In the genomic region with DNA sequence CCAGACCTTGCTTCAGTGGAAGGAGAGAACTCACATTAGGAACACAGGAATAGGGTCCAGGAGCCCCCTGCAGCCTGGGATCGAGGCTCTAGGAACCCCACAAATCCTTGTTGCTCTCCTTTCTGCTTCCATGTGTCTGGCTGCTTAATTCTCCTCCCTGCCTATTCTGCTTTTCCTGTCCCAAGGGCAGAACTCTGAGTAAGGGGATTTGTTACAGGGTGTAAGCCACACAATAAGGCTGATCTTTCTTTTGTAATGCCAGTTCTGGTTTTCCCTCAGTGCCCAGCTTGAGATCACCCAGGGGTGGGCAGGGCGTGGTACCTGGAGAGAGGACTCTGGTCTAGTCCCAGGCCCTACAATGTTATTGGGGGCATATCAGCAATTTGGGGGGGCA, we compare ENCODE assay signal across 22 cellular contexts.
DNase-seq lines count a peak whose midpoint lies in the region; ATAC-seq and TF ChIP-seq lines count a peak whose summit lies in the region.
"Had no signal": no experiment of that assay in that cellular context is flagged by ENCODE, and none has a peak within 500 bp of the region (broad histone marks: within the 10 kb centered on the region; RNA-seq: fewer than 3 reads in every experiment).

No MANE protein-coding gene starts in this region.

- H3K36me3 Mint-ChIP-seq in GM23338 (ENCODE audit: low read depth) (peaks cover 21% of the 10 kb centered on the region), naive B cell (peaks cover 0 to 11% of the 10 kb centered on the region in 2 donors)
- peaks cover 17% of the 10 kb centered on the region for H3K36me3 Mint-ChIP-seq in effector memory CD8-positive, alpha-beta T cell (ENCODE audit: insufficient read depth)

- 72 to 85% (median 83%) methylated on average over 2 of the region's 2 CpGs for WGBS in heart left ventricle, 4 donors

- DNase-seq in heart left ventricle: no peak
- no peak for DNase-seq in Right ventricle myocardium superior
- peak; percentile 30 for DNase-seq in GM23338 (ENCODE audit: low spot score)
- DNase-seq in effector memory CD8-positive, alpha-beta T cell: no peak
- DNase-seq in naive B cell: no peak
- DNase-seq in activated CD4-positive, alpha-beta T cell treated with anti-CD3 and anti-CD28 coated beads, Interleukin-2, amount 50 U/mL, for 4 hours: no peak
- DNase-seq in effector memory CD4-positive, alpha-beta T cell: no peak
- DNase-seq: 8988T; CD4-positive, alpha-beta T cell; DMS79; KBM-7; NCI-H1048; NCI-H1694; NCI-H2107; NCI-H345; NCI-H526 treated with DMSO at 0.1 percent for 48 hours; NK-92 treated with Interleukin-12 subunit alpha and Interleukin-12 subunit beta, amount 100 ng/mL, for 24 hours; OCI-M1 had no signal

- intact Hi-C loops in heart left ventricle (cut with DNase I) (no loop called here), Right ventricle myocardium superior (cut with DNase I) (no loop called here)

- TF ChIP-seq CTCF in heart left ventricle (IDR thresholded peaks at IDR 0.05) (no peak), GM23338 (conservative IDR thresholded peaks at IDR 0.05; ENCODE audit: low read depth in 2 of 2) (no peak)

- peaks cover 59% of the 10 kb centered on the region for H3K4me1 Mint-ChIP-seq in GM23338
- peaks cover 42 to 47% of the 10 kb centered on the region in 2 donors for H3K4me1 Mint-ChIP-seq in effector memory CD8-positive, alpha-beta T cell (ENCODE audit: low read depth in 2 of 2)
- H3K4me1 Mint-ChIP-seq in naive B cell: peaks cover 54 to 86% (median 76%) of the 10 kb centered on the region in 3 donors

- no peaks in the 10 kb centered on the region for H4K20me1 ChIP-seq in GM23338 (replicated peaks; ENCODE audit: insufficient read depth)

- H3K36me3 ChIP-seq in heart left ventricle (no peaks in the 10 kb centered on the region), GM23338 (ENCODE audit: insufficient read depth) (no peaks in the 10 kb centered on the region)
- peaks cover 9% of the 10 kb centered on the region for H3K36me3 ChIP-seq in effector memory CD4-positive, alpha-beta T cell (ENCODE audit: control insufficient read depth, insufficient read depth, low read length)

- H3F3A ChIP-seq in GM23338 (replicated peaks; ENCODE audit: low read depth): no peaks in the 10 kb centered on the region

- TF ChIP-seq POLR2A in heart left ventricle (IDR thresholded peaks at IDR 0.05): no peak

- ATAC-seq in heart left ventricle: no peak
- ATAC-seq in Right ventricle myocardium superior (ENCODE audit: poor library complexity): no peak
- ATAC-seq in GM23338: peak; percentile 79
- no peak for ATAC-seq in effector memory CD8-positive, alpha-beta T cell (replicated peaks)
- ATAC-seq in naive B cell (ENCODE audit: low read depth in 2 of 2): no peak
- no peak for ATAC-seq in HG03097 (IDR thresholded peaks at IDR 0.05; ENCODE audit: low FRiP score, unreplicated experiment)
- ATAC-seq: GM12878, HCT116 had no signal

- no peaks in the 10 kb centered on the region for H3K9me2 ChIP-seq in GM23338 (ENCODE audit: insufficient read depth)

- peak overlapping the region; percentile 72 for H3K4me2 ChIP-seq in GM23338

- no peaks in the 10 kb centered on the region for H3K9me3 ChIP-seq in heart left ventricle
- H3K9me3 ChIP-seq in effector memory CD4-positive, alpha-beta T cell (ENCODE audit: control insufficient read depth, low read length): no peaks in the 10 kb centered on the region

- H3K27me3 ChIP-seq in heart left ventricle (no peaks in the 10 kb centered on the region), GM23338 (ENCODE audit: insufficient read depth) (no peaks in the 10 kb centered on the region)
- H3K27me3 ChIP-seq in effector memory CD4-positive, alpha-beta T cell (replicated peaks; ENCODE audit: control insufficient read depth, insufficient read depth, low read length, poor library complexity, severe bottlenecking): no peaks in the 10 kb centered on the region

- H3K27ac ChIP-seq in heart left ventricle (peak overlapping the region in 9 of 12 donors; percentile 15 to 69 (median 53)), GM23338 (ENCODE audit: low read depth) (peak overlapping the region; percentile 85)
- no peak overlapping the region for H3K27ac ChIP-seq in effector memory CD4-positive, alpha-beta T cell (ENCODE audit: insufficient read depth, low read length, poor library complexity, severe bottlenecking)
- H3K27ac ChIP-seq: RWPE1 had no signal

- peaks cover 77% of the 10 kb centered on the region for H3K79me2 ChIP-seq in GM23338 (replicated peaks; ENCODE audit: insufficient read depth)

- H3K27me3 Mint-ChIP-seq in GM23338 (ENCODE audit: insufficient read depth, low read depth, poor library complexity) (peaks cover 8% of the 10 kb centered on the region), naive B cell (no peaks in the 10 kb centered on the region)
- no peaks in the 10 kb centered on the region for H3K27me3 Mint-ChIP-seq in effector memory CD8-positive, alpha-beta T cell
- H3K27me3 Mint-ChIP-seq: CD4-positive, alpha-beta T cell had no signal

- H3K4me1 ChIP-seq in heart left ventricle: peaks cover 7 to 81% (median 65%) of the 10 kb centered on the region in 12 donors
- H3K4me1 ChIP-seq in GM23338 (ENCODE audit: insufficient read depth): peaks cover 43% of the 10 kb centered on the region
- H3K4me1 ChIP-seq in effector memory CD4-positive, alpha-beta T cell (ENCODE audit: control insufficient read depth, insufficient read depth, low read length, poor library complexity, severe bottlenecking): peaks cover 24% of the 10 kb centered on the region

- H3K9me3 Mint-ChIP-seq in GM23338 (peaks cover 14% of the 10 kb centered on the region), naive B cell (peaks cover 0 to 2% (median 0%) of the 10 kb centered on the region in 7 donors)
- no peaks in the 10 kb centered on the region for H3K9me3 Mint-ChIP-seq in effector memory CD8-positive, alpha-beta T cell
- H3K9me3 Mint-ChIP-seq: CD4-positive, alpha-beta T cell had no signal

- H3K4me3 ChIP-seq in heart left ventricle (no peak overlapping the region), GM23338 (peak overlapping the region; percentile 28)
- H3K4me3 ChIP-seq in effector memory CD4-positive, alpha-beta T cell (ENCODE audit: insufficient read depth, low read depth, low read length, poor library complexity, severe bottlenecking): no peak overlapping the region
- H3K4me3 ChIP-seq: GM12878 had no signal

- H3K4me3 Mint-ChIP-seq in GM23338 (peak overlapping the region; percentile 30; the same call in 2 of the 3 replicates), naive B cell (peak overlapping the region in 2 of 8 donors; percentile 18 to 33)
- H3K4me3 Mint-ChIP-seq in effector memory CD8-positive, alpha-beta T cell: no peak overlapping the region
- H3K4me3 Mint-ChIP-seq: CD4-positive, alpha-beta T cell had no signal

- H3K27ac Mint-ChIP-seq in GM23338: peak overlapping the region; percentile 89
- peak overlapping the region; percentile 15 to 56 for H3K27ac Mint-ChIP-seq in effector memory CD8-positive, alpha-beta T cell
- peak overlapping the region in 4 of 6 donors; percentile 6 to 75 (median 58) for H3K27ac Mint-ChIP-seq in naive B cell

- H2AFZ ChIP-seq in GM23338: no peak overlapping the region

TF ChIP-seq in GM23338, 12 proteins besides CTCF, POLR2A, EP300 and RAD21 (continues in another document):
- TF ChIP-seq JUNB (IDR thresholded peaks at IDR 0.05; ENCODE audit: unreplicated experiment) (no peak), ETS1 (IDR thresholded peaks at IDR 0.05) (no peak), EZH2phosphoT487 (IDR thresholded peaks at IDR 0.05; ENCODE audit: unreplicated experiment) (no peak)

Comparison
In these comparisons a context has a peak if more than half of its experiments do, and no peak if none do; other contexts are left out.
1. H3K27ac Mint-ChIP-seq: peak in every context shown above with its lines; median percentile 89 in GM23338; 58 in naive B cell; 36 in effector memory CD8-positive, alpha-beta T cell.